In genomic region chr16:88989852-88990547, GRCh38 we compare ENCODE assay signal across 33 cellular contexts. TPM values are rescaled to one million over a fixed set of nuclear protein-coding genes. Genes with fewer than 3 reads are reported as not detected.
"Had no signal": no experiment of that assay in that cellular context is flagged by ENCODE, and none has a peak within 500 bp of the region (broad histone marks: within the 10 kb centered on the region; RNA-seq: fewer than 3 reads in every experiment).

No MANE protein-coding gene starts in this region.

- H3K27me3 ChIP-seq: ovary had no signal

- H3K9me3 ChIP-seq: ascending aorta, heart left ventricle, lower lobe of right lung, ovary, transverse colon had no signal

- H3K4me2 ChIP-seq: smooth muscle cell had no signal

- H3K9me3 Mint-ChIP-seq: activated CD4-positive, alpha-beta memory T cell treated with anti-CD3 and anti-CD28 coated beads for 36 hours; activated CD4-positive, alpha-beta T cell treated with anti-CD3 and anti-CD28 coated beads, Interleukin-2, amount 10 ng/mL, durations not matched to agents 24 days and 14 days; activated naive CD4-positive, alpha-beta T cell treated with anti-CD3 and anti-CD28 coated beads for 36 hours; activated naive CD8-positive, alpha-beta T cell treated with anti-CD3 and anti-CD28 coated beads, Interleukin-2, amount 10 ng/mL, durations not matched to agents 7 days and 5 days; activated T-helper 1 cell treated with anti-CD3 and anti-CD28 coated beads, Interleukin-12 subunit alpha, Interleukin-12 subunit beta, Interleukin-2, Interleukin-4 antibody, amounts not matched to agents 30 ng/mL and 10 ng/mL and 1 ng/mL, durations not matched to agents 14 hours and 24 hours and 36 hours; natural killer cell; T-helper 1 cell treated with Interleukin-12 subunit alpha and Interleukin-12 subunit beta and Interleukin-4 antibody, amounts not matched to agents 30 μg/mL and 1 μg/mL, for 36 hours had no signal

- H3K4me1 ChIP-seq: ascending aorta, lower lobe of right lung had no signal

- ATAC-seq: activated CD4-positive, CD25-positive, alpha-beta regulatory T cell treated with anti-CD3 and anti-CD28 coated beads, Interleukin-2, amount 50 U/mL, for 24 hours; heart left ventricle; left lobe of liver; lower lobe of right lung; natural killer cell had no signal

- H3K27ac Mint-ChIP-seq: activated CD4-positive, alpha-beta memory T cell treated with anti-CD3 and anti-CD28 coated beads for 36 hours; activated CD4-positive, alpha-beta T cell treated with anti-CD3 and anti-CD28 coated beads, Interleukin-2, amount 10 ng/mL, durations not matched to agents 24 days and 14 days; activated naive CD4-positive, alpha-beta T cell treated with anti-CD3 and anti-CD28 coated beads for 36 hours; activated naive CD8-positive, alpha-beta T cell treated with anti-CD3 and anti-CD28 coated beads, Interleukin-2, amount 10 ng/mL, durations not matched to agents 7 days and 5 days; activated T-helper 1 cell treated with anti-CD3 and anti-CD28 coated beads, Interleukin-12 subunit alpha, Interleukin-12 subunit beta, Interleukin-2, Interleukin-4 antibody, amounts not matched to agents 30 ng/mL and 10 ng/mL and 1 ng/mL, durations not matched to agents 14 hours and 24 hours and 36 hours; natural killer cell; progenitor cell of endocrine pancreas; T-helper 1 cell treated with Interleukin-12 subunit alpha and Interleukin-12 subunit beta and Interleukin-4 antibody, amounts not matched to agents 30 μg/mL and 1 μg/mL, for 36 hours had no signal

- H3K36me3 Mint-ChIP-seq: activated CD4-positive, alpha-beta memory T cell treated with anti-CD3 and anti-CD28 coated beads for 36 hours; activated naive CD8-positive, alpha-beta T cell treated with anti-CD3 and anti-CD28 coated beads, Interleukin-2, amount 10 ng/mL, durations not matched to agents 7 days and 5 days; natural killer cell had no signal

- FAIRE-seq: TTC549 had no signal

- DNase-seq: activated CD4-positive, alpha-beta memory T cell treated with anti-CD3 and anti-CD28 coated beads for 36 hours; activated CD4-positive, alpha-beta T cell treated with anti-CD3 and anti-CD28 coated beads, Interleukin-2, amount 10 ng/mL, durations not matched to agents 24 days and 14 days; activated CD8-positive, alpha-beta memory T cell treated with anti-CD3 and anti-CD28 coated beads, Interleukin-2, amount 50 U/mL, for 4 hours; activated effector memory CD4-positive, alpha-beta T cell treated with anti-CD3 and anti-CD28 coated beads, Interleukin-2, amount 50 U/mL, for 16 hours; activated naive CD4-positive, alpha-beta T cell treated with anti-CD3 and anti-CD28 coated beads for 36 hours; activated naive CD8-positive, alpha-beta T cell treated with anti-CD3 and anti-CD28 coated beads, Interleukin-2, amount 10 ng/mL, durations not matched to agents 7 days and 5 days; activated T-cell treated with anti-CD3 and anti-CD28 coated beads, Interleukin-2, amount 50 U/mL, for 1 hour; brain microvascular endothelial cell; effector memory CD4-positive, alpha-beta T cell; hypothalamus; lower lobe of right lung; mesendoderm; natural killer cell; ovary; stimulated activated CD4-positive, alpha-beta T cell treated with anti-CD3 and anti-CD28 coated beads, Interleukin-2, amount 100 ng/mL, for 24 hours; stimulated activated naive CD4-positive, alpha-beta T cell; T-helper 9 cell; transverse colon had no signal

- H3K27ac ChIP-seq: ascending aorta, brain microvascular endothelial cell, coronary artery, dorsolateral prefrontal cortex, heart left ventricle, lower lobe of right lung, ovary, transverse colon, VCaP had no signal

- H3K4me1 Mint-ChIP-seq: activated CD4-positive, alpha-beta T cell treated with anti-CD3 and anti-CD28 coated beads, Interleukin-2, amount 10 ng/mL, durations not matched to agents 24 days and 14 days; activated naive CD8-positive, alpha-beta T cell treated with anti-CD3 and anti-CD28 coated beads, Interleukin-2, amount 10 ng/mL, durations not matched to agents 7 days and 5 days; natural killer cell had no signal

- H3K4me3 Mint-ChIP-seq: activated CD4-positive, alpha-beta memory T cell treated with anti-CD3 and anti-CD28 coated beads for 36 hours; activated CD4-positive, alpha-beta T cell treated with anti-CD3 and anti-CD28 coated beads, Interleukin-2, amount 10 ng/mL, durations not matched to agents 24 days and 14 days; activated naive CD4-positive, alpha-beta T cell treated with anti-CD3 and anti-CD28 coated beads for 36 hours; activated naive CD8-positive, alpha-beta T cell treated with anti-CD3 and anti-CD28 coated beads, Interleukin-2, amount 10 ng/mL, durations not matched to agents 7 days and 5 days; activated T-helper 1 cell treated with anti-CD3 and anti-CD28 coated beads, Interleukin-12 subunit alpha, Interleukin-12 subunit beta, Interleukin-2, Interleukin-4 antibody, amounts not matched to agents 30 ng/mL and 10 ng/mL and 1 ng/mL, durations not matched to agents 14 hours and 24 hours and 36 hours; natural killer cell; T-helper 1 cell treated with Interleukin-12 subunit alpha and Interleukin-12 subunit beta and Interleukin-4 antibody, amounts not matched to agents 30 μg/mL and 1 μg/mL, for 36 hours had no signal

- H3K4me3 ChIP-seq: ascending aorta, coronary artery, dorsolateral prefrontal cortex, heart left ventricle, lower lobe of right lung, ovary, smooth muscle cell, transverse colon had no signal

- H3K36me3 ChIP-seq: ascending aorta, brain microvascular endothelial cell, heart left ventricle, lower lobe of right lung, ovary, transverse colon had no signal

RNA-seq across cellular contexts. Expression of gene CBFA2T3, which starts 13.0 kb away (rescaled TPM):
- total RNA-seq: activated CD4-positive, alpha-beta T cell treated with anti-CD3 and anti-CD28 coated beads, Interleukin-2, amount 10 ng/mL, durations not matched to agents 24 days and 14 days; activated CD8-positive, alpha-beta memory T cell treated with anti-CD3 and anti-CD28 coated beads for 36 hours; activated naive CD4-positive, alpha-beta T cell treated with anti-CD3 and anti-CD28 coated beads for 36 hours; activated T-helper 1 cell treated with anti-CD3 and anti-CD28 coated beads, Interleukin-12 subunit alpha, Interleukin-12 subunit beta, Interleukin-2, Interleukin-4 antibody, amounts not matched to agents 30 ng/mL and 10 ng/mL and 1 ng/mL, durations not matched to agents 14 hours and 24 hours and 36 hours; fibroblast of villous mesenchyme; renal cortical epithelial cell; smooth muscle cell had no signal
